ENCODE assay signal across 14 cellular contexts in genomic region chrX:14501312-14501711, GRCh38. TPM values are rescaled to one million over a fixed set of nuclear protein-coding genes. Genes with fewer than 3 reads are reported as not detected.
"Had no signal": no experiment of that assay in that cellular context is flagged by ENCODE, and none has a peak within 500 bp of the region (broad histone marks: within the 10 kb centered on the region; RNA-seq: fewer than 3 reads in every experiment).

No MANE protein-coding gene starts in this region.

- DNase-seq: activated CD4-positive, alpha-beta T cell treated with anti-CD3 and anti-CD28 coated beads, Interleukin-2, amount 10 ng/mL, durations not matched to agents 24 days and 14 days; activated naive CD4-positive, alpha-beta T cell treated with Interleukin-2 at 50 U/mL for 16 hours; body of pancreas; cerebellar nuclear complex; erythroblast; mesenchymal stem cell; nephron progenitor cell; stimulated activated CD4-positive, alpha-beta T cell treated with anti-CD3 and anti-CD28 coated beads, Interleukin-4, amount 100 ng/mL, for 4 hours; stimulated activated naive CD8-positive, alpha-beta T cell treated with anti-CD3 and anti-CD28 coated beads, Interleukin-15, amount 100 ng/mL, for 72 hours; trophoblast cell had no signal

- H3K9me3 ChIP-seq: body of pancreas had no signal

- ATAC-seq: body of pancreas; stimulated activated naive CD8-positive, alpha-beta T cell treated with anti-CD3 and anti-CD28 coated beads, Interleukin-15, amount 100 ng/mL, for 72 hours; WTC11 had no signal

- H3K4me3 ChIP-seq: body of pancreas, skin epidermis had no signal

- H3K27me3 ChIP-seq: body of pancreas had no signal

- H3K27ac ChIP-seq: body of pancreas, skin epidermis had no signal

- H3K4me1 ChIP-seq: body of pancreas had no signal

RNA-seq across cellular contexts. Expression of gene GLRA2, which starts 28.0 kb away (rescaled TPM):
- total RNA-seq: activated CD4-positive, alpha-beta T cell treated with anti-CD3 and anti-CD28 coated beads, Interleukin-2, amount 10 ng/mL, durations not matched to agents 24 days and 14 days; activated T-helper 1 cell treated with anti-CD3 and anti-CD28 coated beads, Interleukin-12 subunit alpha, Interleukin-12 subunit beta, Interleukin-2, Interleukin-4 antibody, amounts not matched to agents 30 ng/mL and 10 ng/mL and 1 ng/mL, durations not matched to agents 14 hours and 24 hours and 36 hours; body of pancreas; omental fat pad; WTC11 had no signal
